In genomic region chr9:34382879-34383278, GRCh38 we compare ENCODE assay signal across 14 cellular contexts.
"Had no signal": no experiment of that assay in that cellular context is flagged by ENCODE, and none has a peak within 500 bp of the region (broad histone marks: within the 10 kb centered on the region; RNA-seq: fewer than 3 reads in every experiment).

No MANE protein-coding gene starts in this region.

- DNase-seq: activated CD4-positive, alpha-beta T cell treated with anti-CD3 and anti-CD28 coated beads for 1 hour; activated gamma-delta T cell treated with Interleukin-2 at 50 U/mL for 16 hours; cerebellar nuclear complex; cortex of kidney; foreskin keratinocyte; spleen; stimulated activated CD4-positive, alpha-beta T cell treated with anti-CD3 and anti-CD28 coated beads, Interleukin-4, amount 100 ng/mL, for 1 hour; stimulated activated naive CD4-positive, alpha-beta T cell; T-helper 1 cell had no signal

- H3K27ac Mint-ChIP-seq: activated naive CD8-positive, alpha-beta T cell; activated T-helper 1 cell treated with anti-CD3 and anti-CD28 coated beads, Interleukin-12 subunit alpha, Interleukin-12 subunit beta, Interleukin-2, Interleukin-4 antibody, amounts not matched to agents 30 ng/mL and 10 ng/mL and 1 ng/mL, durations not matched to agents 14 hours and 24 hours and 36 hours; memory B cell; neural progenitor cell; progenitor cell of endocrine pancreas had no signal

- H3K27me3 Mint-ChIP-seq: activated naive CD8-positive, alpha-beta T cell; memory B cell had no signal

- H3K9me3 Mint-ChIP-seq: activated T-helper 1 cell treated with anti-CD3 and anti-CD28 coated beads, Interleukin-12 subunit alpha, Interleukin-12 subunit beta, Interleukin-2, Interleukin-4 antibody, amounts not matched to agents 30 ng/mL and 10 ng/mL and 1 ng/mL, durations not matched to agents 14 hours and 24 hours and 36 hours; memory B cell had no signal

- H3K4me3 Mint-ChIP-seq: activated naive CD8-positive, alpha-beta T cell; activated T-helper 1 cell treated with anti-CD3 and anti-CD28 coated beads, Interleukin-12 subunit alpha, Interleukin-12 subunit beta, Interleukin-2, Interleukin-4 antibody, amounts not matched to agents 30 ng/mL and 10 ng/mL and 1 ng/mL, durations not matched to agents 14 hours and 24 hours and 36 hours; memory B cell; neural progenitor cell had no signal

- H3K36me3 Mint-ChIP-seq: activated naive CD8-positive, alpha-beta T cell; memory B cell; neural progenitor cell had no signal

- ATAC-seq: foreskin keratinocyte had no signal
